In genomic region chrX:110407910-110408545, GRCh38 we compare ENCODE assay signal across 8 cellular contexts. TPM values are rescaled to one million over a fixed set of nuclear protein-coding genes. Genes with fewer than 3 reads are reported as not detected.
DNase-seq lines count a peak whose midpoint lies in the region; TF ChIP-seq lines count a peak whose summit lies in the region.

No MANE protein-coding gene starts in this region.

- DNase-seq in H7 (peak; percentile 37), NCI-H2171 (lab: John Stamatoyannopoulos, UW) (peak; percentile 16), dorsolateral prefrontal cortex (peak in 2 of 10 donors; percentile 43 to 46), mesenchymal stem cell (peak; percentile 71), ureter (ENCODE audit: low spot score) (peak; percentile 52), GDM1 (lab: John Stamatoyannopoulos, UW) (no peak)
- DNase-seq in activated CD4-positive, alpha-beta T cell treated with anti-CD3 and anti-CD28 coated beads for 4 hours: peak; percentile 37 to 65

- no peaks in the 10 kb centered on the region for H3K9me2 ChIP-seq in DOHH2 (replicated peaks; ENCODE audit: control insufficient read depth, low read length)

- TF ChIP-seq CTCF in DOHH2 (IDR thresholded peaks at IDR 0.05; ENCODE audit: low read depth, low read length, poor library complexity, severe bottlenecking): peak; percentile 55
- TF ChIP-seq CTCF in dorsolateral prefrontal cortex (IDR thresholded peaks at IDR 0.05 in 54 of 56, conservative IDR thresholded peaks at IDR 0.05 in 2 of 56; ENCODE audit: low read depth in 1 of 56, partially characterized antibody in 56 of 56): peak; percentile 45 to 89 (median 77)

- H2BK120ac ChIP-seq in mesenchymal stem cell (ENCODE audit: low read depth, low read length): no peak overlapping the region

- H3K9me3 ChIP-seq in DOHH2 (ENCODE audit: control insufficient read depth, insufficient read depth, low read length) (no peaks in the 10 kb centered on the region), mesenchymal stem cell (ENCODE audit: control insufficient read depth, low read length) (no peaks in the 10 kb centered on the region)

- peak overlapping the region; percentile 86 to 89 for H2BK12ac ChIP-seq in mesenchymal stem cell (ENCODE audit: low read length in 2 of 2)

- H3K4me1 ChIP-seq in DOHH2 (ENCODE audit: control insufficient read depth, low read length) (no peaks in the 10 kb centered on the region), mesenchymal stem cell (ENCODE audit: control insufficient read depth, insufficient read depth, low read depth, low read length) (peaks cover 5% of the 10 kb centered on the region)

- no peak overlapping the region for H3K14ac ChIP-seq in mesenchymal stem cell (ENCODE audit: low read length in 2 of 2)

- no peak overlapping the region for H2AFZ ChIP-seq in mesenchymal stem cell (ENCODE audit: low read depth, low read length)

- peak overlapping the region in 1 of 2 experiments; percentile 40 for H3K4ac ChIP-seq in mesenchymal stem cell (ENCODE audit: low read depth in 1 of 2, low read length in 2 of 2)

- H3K27me3 ChIP-seq in DOHH2 (ENCODE audit: control insufficient read depth, low read length) (no peaks in the 10 kb centered on the region), H7 (ENCODE audit: control insufficient read depth, insufficient read depth, low read length) (no peaks in the 10 kb centered on the region), dorsolateral prefrontal cortex (peaks cover 0 to 82% (median 26%) of the 10 kb centered on the region in 45 donors), mesenchymal stem cell (ENCODE audit: control insufficient read depth in 1 of 2, insufficient read depth in 1 of 2, low read length in 2 of 2) (peaks cover 0 to 23% of the 10 kb centered on the region in 2 experiments)

- H3K18ac ChIP-seq in mesenchymal stem cell (ENCODE audit: low read depth in 1 of 2, low read length in 2 of 2): peak overlapping the region in 1 of 2 experiments; percentile 37

- no peak overlapping the region for H2BK15ac ChIP-seq in mesenchymal stem cell (ENCODE audit: low read depth, poor library complexity, severe bottlenecking)

- H4K8ac ChIP-seq in mesenchymal stem cell (ENCODE audit: low read length): no peak overlapping the region

- WGBS in mesenchymal stem cell: 94% methylated on average over 2 of the region's 5 CpGs

- H2AK5ac ChIP-seq in mesenchymal stem cell (ENCODE audit: low read length, severe bottlenecking): no peak overlapping the region

- H3K23ac ChIP-seq in mesenchymal stem cell (ENCODE audit: low read length in 2 of 2): no peak overlapping the region

- intact Hi-C loops in dorsolateral prefrontal cortex (cut with DNase I): loop anchor here in 1 of 2 donors (2.0 kb wide), 1 partner anchor 247 kb away; no protein-coding TSS in a partner anchor

- H3F3A ChIP-seq in DOHH2 (ENCODE audit: control insufficient read depth, insufficient read depth): no peaks in the 10 kb centered on the region

- no peak overlapping the region for H3K4me2 ChIP-seq in DOHH2 (ENCODE audit: low read length)
- no peak overlapping the region for H3K4me2 ChIP-seq in mesenchymal stem cell (ENCODE audit: low read length, poor library complexity, severe bottlenecking)

- no peak overlapping the region for H3K9ac ChIP-seq in mesenchymal stem cell (ENCODE audit: low read length)

- H2BK5ac ChIP-seq in mesenchymal stem cell (ENCODE audit: low read depth, low read length, poor library complexity, severe bottlenecking): no peak overlapping the region

- no peak overlapping the region for H3K4me3 ChIP-seq in DOHH2 (ENCODE audit: low read length)
- no peak overlapping the region for H3K4me3 ChIP-seq in H7 (ENCODE audit: insufficient read depth, low read depth, low read length)
- no peak overlapping the region for H3K4me3 ChIP-seq in dorsolateral prefrontal cortex
- H3K4me3 ChIP-seq in mesenchymal stem cell (ENCODE audit: insufficient read depth in 1 of 2, low read depth in 1 of 2, low read length in 2 of 2): no peak overlapping the region

- H4K91ac ChIP-seq in mesenchymal stem cell (ENCODE audit: low read length): no peak overlapping the region

- no peaks in the 10 kb centered on the region for H3K36me3 ChIP-seq in DOHH2 (ENCODE audit: control insufficient read depth, low read length)
- H3K36me3 ChIP-seq in H7 (replicated peaks; ENCODE audit: control insufficient read depth, insufficient read depth, low read length): no peaks in the 10 kb centered on the region
- H3K36me3 ChIP-seq in mesenchymal stem cell (ENCODE audit: control insufficient read depth in 1 of 2, insufficient read depth in 2 of 2, low read depth in 1 of 2, low read length in 2 of 2): no peaks in the 10 kb centered on the region

- H3K79me1 ChIP-seq in mesenchymal stem cell (replicated peaks; ENCODE audit: low read length, poor library complexity, severe bottlenecking): no peaks in the 10 kb centered on the region

- H3K79me2 ChIP-seq in DOHH2 (ENCODE audit: control insufficient read depth, low read length): no peaks in the 10 kb centered on the region

- H3K27ac ChIP-seq in DOHH2 (ENCODE audit: low read depth, low read length) (no peak overlapping the region), dorsolateral prefrontal cortex (no peak overlapping the region), mesenchymal stem cell (ENCODE audit: low read length, poor library complexity, severe bottlenecking) (no peak overlapping the region)

- H4K20me1 ChIP-seq in DOHH2 (ENCODE audit: control insufficient read depth, insufficient read depth, low read depth, low read length): no peaks in the 10 kb centered on the region

RNA-seq across cellular contexts. Expression of gene RTL9, which starts 49.4 kb away (rescaled TPM):
- total RNA-seq in H7 (2014; rRNA removed; shearing (Covaris generic)): 0.04 and 0.07 TPM in 2 replicates
- 1 to 10 TPM in 25 of 120 experiments, under 1 TPM in 95; 0.20 to 2.5 (median 0.65) TPM for total RNA-seq in dorsolateral prefrontal cortex
- 0.33 TPM for polyA plus RNA-seq in mesenchymal stem cell (2013, experiment 1 of 2)
- 0.49 TPM for polyA plus RNA-seq in mesenchymal stem cell (2013, experiment 2 of 2)
- not detected for total RNA-seq in ureter
